In the genomic region with DNA sequence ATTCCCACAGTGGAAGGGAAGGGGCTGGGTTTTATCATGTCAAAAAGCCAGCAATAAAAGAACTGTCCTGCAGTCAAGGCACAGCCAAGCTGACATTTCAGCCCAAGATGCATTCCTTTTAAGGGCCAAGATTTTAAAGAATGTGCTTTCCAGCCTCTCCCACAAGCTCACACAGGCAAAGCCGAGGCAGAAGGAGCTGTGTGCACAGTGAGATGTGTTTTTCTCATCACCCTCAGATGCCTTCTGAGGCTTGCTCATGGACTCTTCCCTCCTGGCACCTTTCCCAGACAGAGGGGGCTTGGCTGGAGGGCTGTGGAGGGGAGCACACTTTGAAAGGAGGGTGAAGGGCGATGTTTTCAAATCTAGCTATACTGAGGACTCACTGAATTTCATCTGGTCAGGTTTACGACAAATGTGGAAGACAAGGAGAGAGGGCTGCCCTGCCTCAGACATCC, we compare ENCODE assay signal across 10 cellular contexts.
DNase-seq lines count a peak whose midpoint lies in the region; TF ChIP-seq lines count a peak whose summit lies in the region.
"Had no signal": no experiment of that assay in that cellular context is flagged by ENCODE, and none has a peak within 500 bp of the region (broad histone marks: within the 10 kb centered on the region; RNA-seq: fewer than 3 reads in every experiment).

No MANE protein-coding gene starts in this region.

- no peaks in the 10 kb centered on the region for H3K27me3 ChIP-seq in stomach

- no peak for TF ChIP-seq EP300 in stomach (IDR thresholded peaks at IDR 0.05)

- TF ChIP-seq CTCF in coronary artery (IDR thresholded peaks at IDR 0.05) (no peak), lower leg skin (IDR thresholded peaks at IDR 0.05) (no peak), stomach (IDR thresholded peaks at IDR 0.05) (no peak)

- H3K9me3 ChIP-seq in stomach, result no peaks in the 10 kb centered on the region

- H3K4me1 ChIP-seq in stomach, result peaks cover 0 to 22% (median 9%) of the 10 kb centered on the region in 4 donors

- peak overlapping the region; percentile 41 to 85 for H3K27ac ChIP-seq in coronary artery
- peak overlapping the region in 4 of 5 donors; percentile 28 to 62 (median 41) for H3K27ac ChIP-seq in stomach

- TF ChIP-seq POLR2A in lower leg skin (IDR thresholded peaks at IDR 0.05), result no peak
- TF ChIP-seq POLR2A in stomach (IDR thresholded peaks at IDR 0.05), result no peak

- 38 to 44% methylated on average over 3 of the region's 3 CpGs for WGBS in lower leg skin, 2 donors
- WGBS in stomach, 5 donors, result 38 to 56% (median 43%) methylated on average over 3 of the region's 3 CpGs

- intact Hi-C loops in lower leg skin (cut with DNase I; ENCODE audit: low total_unique reads), result no loop called here
- intact Hi-C loops in stomach (cut with DNase I; ENCODE audit: low total_unique reads), result no loop called here

- H3K36me3 ChIP-seq in stomach, result no peaks in the 10 kb centered on the region

- DNase-seq in HCEC 1CT (peak; percentile 36), coronary artery (ENCODE audit: low spot score) (no peak), lower leg skin (ENCODE audit: low spot score in 2 of 2) (peak; percentile 22 to 79), stomach (no peak), SW480 (ENCODE audit: low spot score) (no peak), medulla oblongata (ENCODE audit: extremely low spot score) (no peak), ecto neural progenitor cell (ENCODE audit: low spot score) (no peak), cortex of kidney (lab: John Stamatoyannopoulos, UW) (no peak)
- DNase-seq: activated CD4-positive, alpha-beta T cell treated with anti-CD3 and anti-CD28 coated beads, Interleukin-2, amount 50 U/mL, for 48 hours; NCI-H1092 treated with DMSO at 0.1 percent for 48 hours had no signal

- peak overlapping the region; percentile 6 for H3K4me3 ChIP-seq in coronary artery
- H3K4me3 ChIP-seq in lower leg skin (ENCODE audit: low read depth, poor library complexity, severe bottlenecking), result no peak overlapping the region
- no peak overlapping the region for H3K4me3 ChIP-seq in stomach

Comparison
In these comparisons a context has a peak if more than half of its experiments do, and no peak if none do; other contexts are left out.
1. DNase-seq: peak in HCEC 1CT (single experiment) and lower leg skin (2 of 2); none in coronary artery (single experiment), stomach (single experiment), SW480 (single experiment), medulla oblongata (single experiment), ecto neural progenitor cell (single experiment) and cortex of kidney (single experiment).